In genomic region chr17:29591737-29592624, GRCh38 we compare ENCODE assay signal across 8 cellular contexts. TPM values are rescaled to one million over a fixed set of nuclear protein-coding genes. Genes with fewer than 3 reads are reported as not detected.
DNase-seq lines count a peak whose midpoint lies in the region; ATAC-seq, FAIRE-seq and TF ChIP-seq lines count a peak whose summit lies in the region.

No MANE protein-coding gene starts in this region.

- RAD21 ChIA-PET in HCT116 (lab: Charles Lee; ENCODE audit: low non-redundant PET in 1 of 2, low total read pairs in 2 of 2, uncharacterized antibody in 2 of 2, unreplicated experiment in 2 of 2), result interaction anchor here (0.6 to 1.1 kb wide), 7 partner anchors 10 to 506 kb away, joined by 3 read pairs; partner anchors contain the start of gene ABHD15 (in 1 of the 2)

- H3K9me3 Mint-ChIP-seq in central memory CD8-positive, alpha-beta T cell, result no peaks in the 10 kb centered on the region

- H3K4me3 ChIP-seq in HCT116 (replicated peaks in 1 of 2; ENCODE audit: low read depth in 1 of 2, low read length in 2 of 2) (peak overlapping the region; percentile 66), kidney (ENCODE audit: low read length in 2 of 2) (peak overlapping the region; percentile 9 to 41)

- H3K9ac ChIP-seq in HCT116 (ENCODE audit: low read length) (peak overlapping the region; percentile 84), kidney (ENCODE audit: low read length in 2 of 2) (no peak overlapping the region)

- no peaks in the 10 kb centered on the region for H3K9me2 ChIP-seq in HCT116 (ENCODE audit: insufficient read depth)

- H3K79me2 ChIP-seq in HCT116 (ENCODE audit: insufficient read depth, low read length), result peaks cover 53% of the 10 kb centered on the region

- H3K4me3 Mint-ChIP-seq in central memory CD8-positive, alpha-beta T cell, result peak overlapping the region; percentile 81

- DNase-seq in Ammon's horn (ENCODE audit: low spot score), result peak; percentile 91
- peak; percentile 69 for DNase-seq in HCT116 (ENCODE audit: low read depth, low spot score)
- peak; percentile 94 for DNase-seq in NCI-H345 treated with DMSO at 0.1 percent for 48 hours (lab: John Stamatoyannopoulos, UW; ENCODE audit: unreplicated experiment)
- peak; percentile 54 for DNase-seq in activated CD4-positive, CD25-positive, alpha-beta regulatory T cell treated with anti-CD3 and anti-CD28 coated beads, Interleukin-2, amount 50 U/mL, for 16 hours (ENCODE audit: low read depth, low spot score)
- peak; percentile 53 to 64 for DNase-seq in central memory CD8-positive, alpha-beta T cell (ENCODE audit: low spot score in 2 of 2)
- peak; percentile 95 for DNase-seq in kidney
- peak; percentile 64 to 74 for DNase-seq in stimulated activated CD4-positive, alpha-beta T cell treated with anti-CD3 and anti-CD28 coated beads, Interleukin-15, amount 100 ng/mL, for 1 hour (ENCODE audit: low read depth in 1 of 2, low spot score in 1 of 2)

- H3K9me3 ChIP-seq in HCT116 (ENCODE audit: control insufficient read depth in 1 of 2, insufficient read depth in 1 of 2, low read depth in 1 of 2, low read length in 2 of 2), result no peaks in the 10 kb centered on the region
- H3K9me3 ChIP-seq in kidney (ENCODE audit: control insufficient read depth in 1 of 2, low read length in 2 of 2), result no peaks in the 10 kb centered on the region

- no peaks in the 10 kb centered on the region for H3K36me3 ChIP-seq in HCT116 (ENCODE audit: control insufficient read depth in 1 of 2, insufficient read depth in 2 of 2, low read length in 2 of 2)
- H3K36me3 ChIP-seq in kidney (ENCODE audit: control insufficient read depth in 1 of 2, insufficient read depth in 2 of 2, low read length in 2 of 2), result no peaks in the 10 kb centered on the region

- BruUV-seq in HCT116 (replicated peaks; lab: Mats Ljungman, UMichigan), result no TSS peak

- peak; percentile 91 for TF ChIP-seq RAD21 in HCT116 (IDR thresholded peaks at IDR 0.05; ENCODE audit: low read depth)

- POLR2A ChIA-PET in HCT116 (lab: Charles Lee), result interaction anchor here (1.0 to 1.5 kb wide), 3 partner anchors 11 to 33 kb away, joined by 3 to 6 read pairs (median 4); partner anchors contain the start of gene CORO6

- TF ChIP-seq CTCF in HCT116 (IDR thresholded peaks at IDR 0.05 in 2 of 3, conservative IDR thresholded peaks at IDR 0.05 in 1 of 3; ENCODE audit: borderline replicate concordance in 1 of 3, insufficient read depth in 1 of 3, low read depth in 2 of 3, low read length in 2 of 3) (peak; percentile 91 to 98 (median 93)), kidney (IDR thresholded peaks at IDR 0.05; ENCODE audit: borderline replicate concordance, extremely low read depth, insufficient read depth) (peak; percentile 95)

- H3K4me1 ChIP-seq in HCT116 (ENCODE audit: control insufficient read depth in 1 of 2, insufficient read depth in 2 of 2, low read length in 2 of 2) (peaks cover 36 to 69% of the 10 kb centered on the region in 2 experiments), kidney (ENCODE audit: control insufficient read depth in 1 of 2, insufficient read depth in 1 of 2, low read depth in 1 of 2, low read length in 2 of 2) (peaks cover 27 to 48% of the 10 kb centered on the region in 2 donors)

- peak overlapping the region; percentile 91 for H3K4me2 ChIP-seq in HCT116 (ENCODE audit: low read length)

- ATAC-seq in HCT116, result peak; percentile 65
- ATAC-seq in central memory CD8-positive, alpha-beta T cell (replicated peaks; ENCODE audit: extremely low read depth, poor library complexity, severe bottlenecking), result no peak
- no peak for ATAC-seq in HG02571 (IDR thresholded peaks at IDR 0.05; ENCODE audit: unreplicated experiment)

- H3K27ac ChIP-seq in HCT116 (ENCODE audit: low read depth, low read length) (peak overlapping the region; percentile 94), kidney (ENCODE audit: low read depth in 2 of 2, low read length in 2 of 2) (no peak overlapping the region)

- CTCF ChIA-PET in HCT116 (lab: Charles Lee), result interaction anchor here (0.6 to 3.4 kb wide), 29 partner anchors 8 to 1583 kb away, joined by 3 to 57 read pairs (median 3); partner anchors contain the start of genes ABHD15, CORO6, NUFIP2 and PHF12

- peaks cover 2% of the 10 kb centered on the region for H3K36me3 Mint-ChIP-seq in central memory CD8-positive, alpha-beta T cell (ENCODE audit: insufficient read depth)

- H3K27me3 Mint-ChIP-seq in central memory CD8-positive, alpha-beta T cell, result no peaks in the 10 kb centered on the region

- H2AFZ ChIP-seq in HCT116 (ENCODE audit: low read depth, low read length, poor library complexity, severe bottlenecking), result no peak overlapping the region

- peak; percentile 29 for TF ChIP-seq POLR2A in HCT116 (IDR thresholded peaks at IDR 0.05; ENCODE audit: borderline replicate concordance, extremely low read depth, insufficient read depth, insufficient read length)

- intact Hi-C loops in HCT116 (cut with micrococcal nuclease), result loop anchor here (1.0 to 10.0 kb wide), 2 partner anchors 222 to 447 kb away; no protein-coding TSS in a partner anchor
- intact Hi-C loops in kidney (cut with DNase I), result no loop called here

- peaks cover 40% of the 10 kb centered on the region for H3K4me1 Mint-ChIP-seq in central memory CD8-positive, alpha-beta T cell

- no peaks in the 10 kb centered on the region for H4K20me1 ChIP-seq in HCT116 (ENCODE audit: insufficient read depth)

- no peak overlapping the region for H3K27ac Mint-ChIP-seq in central memory CD8-positive, alpha-beta T cell (ENCODE audit: low read depth)

- H3K27me3 ChIP-seq in HCT116 (ENCODE audit: insufficient read depth, low read length), result no peaks in the 10 kb centered on the region

- FAIRE-seq in kidney (lab: Jason Lieb, UNC), result no peak

TF ChIP-seq in HCT116, 20 proteins besides CTCF, POLR2A, EP300 and RAD21 (continues in another document):
- TF ChIP-seq SP1 (IDR thresholded peaks at IDR 0.05; ENCODE audit: low read depth) (no peak; the same call in 1 of the 2 replicates), EZH2 (IDR thresholded peaks at IDR 0.05) (no peak), CBX3 (IDR thresholded peaks at IDR 0.05; ENCODE audit: low read depth) (no peak), JUND (IDR thresholded peaks at IDR 0.05) (no peak), CEBPB (IDR thresholded peaks at IDR 0.05; ENCODE audit: low read depth) (no peak), EZH2phosphoT487 (IDR thresholded peaks at IDR 0.05; ENCODE audit: borderline replicate concordance) (no peak), ATF3 (IDR thresholded peaks at IDR 0.05) (no peak), EGR1 (IDR thresholded peaks at IDR 0.05; ENCODE audit: low read depth) (no peak), REST (IDR thresholded peaks at IDR 0.05; ENCODE audit: low read depth) (no peak)

RNA-seq across cellular contexts. Expression of gene ANKRD13B, which starts 1.0 kb away (rescaled TPM):
- total RNA-seq in HCT116 (2021; ENCODE audit: unreplicated experiment), result 27.4 TPM
- polyA plus RNA-seq in HCT116 (2012), result 11.6 and 11.9 TPM in 2 replicates
- 3.3 TPM for total RNA-seq in kidney
- polyA plus RNA-seq in kidney (ENCODE audit: insufficient read depth, low read depth, low replicate concordance), result 2.8 TPM

RNA-seq across cellular contexts. Expression of gene GIT1, which starts 2.5 kb away (rescaled TPM):
- 76.5 TPM for total RNA-seq in HCT116 (2021; ENCODE audit: unreplicated experiment)
- polyA plus RNA-seq in HCT116 (2012), result 55.6 and 64.3 TPM in 2 replicates
- total RNA-seq in kidney, result 41.9 TPM
- 21.4 TPM for polyA plus RNA-seq in kidney (ENCODE audit: insufficient read depth, low read depth, low replicate concordance)

RNA-seq across cellular contexts. Expression of gene TP53I13, which starts 23.5 kb away (rescaled TPM):
- total RNA-seq in HCT116 (2021; ENCODE audit: unreplicated experiment) (33.3 TPM), kidney (51.6 TPM)
- polyA plus RNA-seq in HCT116 (2012), result 41.7 and 44.9 TPM in 2 replicates
- 75.5 TPM for polyA plus RNA-seq in kidney (ENCODE audit: insufficient read depth, low read depth, low replicate concordance)

RNA-seq across cellular contexts. Expression of gene ABHD15, which starts 25.1 kb away (rescaled TPM):
- total RNA-seq in HCT116 (2021; ENCODE audit: unreplicated experiment) (8.2 TPM), kidney (9.8 TPM)
- 4.9 and 5.1 TPM in 2 replicates for polyA plus RNA-seq in HCT116 (2012)
- polyA plus RNA-seq in kidney (ENCODE audit: insufficient read depth, low read depth, low replicate concordance), result 8.9 TPM

RNA-seq across cellular contexts. Expression of gene CORO6, which starts 30.7 kb away (rescaled TPM):
- 8.7 TPM for total RNA-seq in HCT116 (2021; ENCODE audit: unreplicated experiment)
- 9.3 and 11.9 TPM in 2 replicates for polyA plus RNA-seq in HCT116 (2012)
- 5.9 TPM for total RNA-seq in kidney
- 2.1 TPM for polyA plus RNA-seq in kidney (ENCODE audit: insufficient read depth, low read depth, low replicate concordance)
